1 cellular context compared by ENCODE assay signal in genomic region chr20:31595654-31596411, GRCh38.
TF ChIP-seq lines count a peak whose summit lies in the region.

No MANE protein-coding gene starts in this region.

TF ChIP-seq in HepG2, 621 proteins besides CTCF, POLR2A, EP300 and RAD21 (continued from another document and continues in another):
- TF ChIP-seq MLX (CRISPR knock-in tag; IDR thresholded peaks at IDR 0.05) (peak; percentile 73), CC2D1A (CRISPR knock-in tag; IDR thresholded peaks at IDR 0.05) (0 out of 2 replicates have a peak, but pooled peaks have one; percentile 12), SOX5 (CRISPR knock-in tag; IDR thresholded peaks at IDR 0.05; ENCODE audit: borderline replicate concordance) (peak; percentile 53), ZNF740 (CRISPR knock-in tag; IDR thresholded peaks at IDR 0.05) (peak; percentile 98), HMG20A (CRISPR knock-in tag; IDR thresholded peaks at IDR 0.05; ENCODE audit: borderline replicate concordance) (0 out of 2 replicates have a peak, but pooled peaks have one; percentile 31), MXD4 (CRISPR knock-in tag; IDR thresholded peaks at IDR 0.05) (peak; percentile 56; the same call in 1 of the 2 replicates), FOXC1 (CRISPR knock-in tag; IDR thresholded peaks at IDR 0.05; ENCODE audit: borderline replicate concordance) (peak; percentile 19; the same call in 1 of the 2 replicates), ZNF770 (CRISPR knock-in tag; IDR thresholded peaks at IDR 0.05) (peak; percentile 12; the same call in 1 of the 2 replicates), ZNF430 (CRISPR knock-in tag; IDR thresholded peaks at IDR 0.05) (peak; percentile 68; the same call in 1 of the 2 replicates), HNF4G (IDR thresholded peaks at IDR 0.05; ENCODE audit: borderline replicate concordance, low read depth, low read length) (peak; percentile 84), HNF4G (CRISPR knock-in tag; IDR thresholded peaks at IDR 0.05; ENCODE audit: borderline replicate concordance, low read depth) (peak; percentile 86; the same call in 1 of the 2 replicates), ZNF646 (CRISPR knock-in tag; IDR thresholded peaks at IDR 0.05) (0 out of 2 replicates have a peak, but pooled peaks have one; percentile 46), XRCC5 (optimal IDR thresholded peaks at IDR 0.05; ENCODE audit: low read length) (peak; percentile 85), TCF7 (IDR thresholded peaks at IDR 0.05; ENCODE audit: low read depth) (peak; percentile 12; the same call in 1 of the 2 replicates), ZNF75D (CRISPR knock-in tag; IDR thresholded peaks at IDR 0.05; ENCODE audit: borderline replicate concordance) (0 out of 2 replicates have a peak, but pooled peaks have one; percentile 13), TBP (CRISPR knock-in tag; IDR thresholded peaks at IDR 0.05) (0 out of 2 replicates have a peak, but pooled peaks have one; percentile 33), HDAC2 (CRISPR knock-in tag; IDR thresholded peaks at IDR 0.05) (peak; percentile 62; the same call in 1 of the 2 replicates), ZNF512 (CRISPR knock-in tag; IDR thresholded peaks at IDR 0.05) (peak; percentile 75; the same call in 1 of the 2 replicates), MEIS1 (CRISPR knock-in tag; IDR thresholded peaks at IDR 0.05; ENCODE audit: borderline replicate concordance) (0 out of 2 replicates have a peak, but pooled peaks have one; percentile 25), LCORL (IDR thresholded peaks at IDR 0.05) (no peak), LCORL (CRISPR knock-in tag; IDR thresholded peaks at IDR 0.05) (peak; percentile 52; the same call in 1 of the 2 replicates), ZNF546 (CRISPR knock-in tag; conservative IDR thresholded peaks at IDR 0.05) (no peak), ZNF550 (CRISPR knock-in tag; IDR thresholded peaks at IDR 0.05; ENCODE audit: borderline replicate concordance) (0 out of 2 replicates have a peak, but pooled peaks have one; percentile 66), RFX3 (CRISPR knock-in tag; IDR thresholded peaks at IDR 0.05) (no peak), ZNF7 (CRISPR knock-in tag; IDR thresholded peaks at IDR 0.05) (no peak), MAX (IDR thresholded peaks at IDR 0.05) (peak; percentile 73), ZNF768 (CRISPR knock-in tag; IDR thresholded peaks at IDR 0.05) (peak; percentile 99), ZNF12 (CRISPR knock-in tag; IDR thresholded peaks at IDR 0.05) (0 out of 2 replicates have a peak, but pooled peaks have one; percentile 6), ZNF784 (CRISPR knock-in tag; IDR thresholded peaks at IDR 0.05; ENCODE audit: borderline replicate concordance) (peak; percentile 23; the same call in 1 of the 2 replicates), MAF1 (CRISPR knock-in tag; IDR thresholded peaks at IDR 0.05; ENCODE audit: borderline replicate concordance) (0 out of 2 replicates have a peak, but pooled peaks have one; percentile 14), RBM39 (IDR thresholded peaks at IDR 0.05; ENCODE audit: low read depth, low read length, poor library complexity, severe bottlenecking) (peak; percentile 38), SPEN (CRISPR knock-in tag; IDR thresholded peaks at IDR 0.05; ENCODE audit: low read depth) (peak; percentile 14), DNMT3B (CRISPR knock-in tag; conservative IDR thresholded peaks at IDR 0.05) (0 out of 2 replicates have a peak, but pooled peaks have one; percentile 40), ZNF766 (CRISPR knock-in tag; IDR thresholded peaks at IDR 0.05; ENCODE audit: borderline replicate concordance) (0 out of 2 replicates have a peak, but pooled peaks have one; percentile 52), HNRNPL (IDR thresholded peaks at IDR 0.05; ENCODE audit: low read depth, low read length) (peak; percentile 96)
- TF ChIP-seq, protein P1, sequence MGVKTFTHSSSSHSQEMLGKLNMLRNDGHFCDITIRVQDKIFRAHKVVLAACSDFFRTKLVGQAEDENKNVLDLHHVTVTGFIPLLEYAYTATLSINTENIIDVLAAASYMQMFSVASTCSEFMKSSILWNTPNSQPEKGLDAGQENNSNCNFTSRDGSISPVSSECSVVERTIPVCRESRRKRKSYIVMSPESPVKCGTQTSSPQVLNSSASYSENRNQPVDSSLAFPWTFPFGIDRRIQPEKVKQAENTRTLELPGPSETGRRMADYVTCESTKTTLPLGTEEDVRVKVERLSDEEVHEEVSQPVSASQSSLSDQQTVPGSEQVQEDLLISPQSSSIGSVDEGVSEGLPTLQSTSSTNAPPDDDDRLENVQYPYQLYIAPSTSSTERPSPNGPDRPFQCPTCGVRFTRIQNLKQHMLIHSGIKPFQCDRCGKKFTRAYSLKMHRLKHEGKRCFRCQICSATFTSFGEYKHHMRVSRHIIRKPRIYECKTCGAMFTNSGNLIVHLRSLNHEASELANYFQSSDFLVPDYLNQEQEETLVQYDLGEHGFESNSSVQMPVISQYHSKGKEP (CRISPR knock-in tag; IDR thresholded peaks at IDR 0.05) = no peak
- TF ChIP-seq, protein P2, sequence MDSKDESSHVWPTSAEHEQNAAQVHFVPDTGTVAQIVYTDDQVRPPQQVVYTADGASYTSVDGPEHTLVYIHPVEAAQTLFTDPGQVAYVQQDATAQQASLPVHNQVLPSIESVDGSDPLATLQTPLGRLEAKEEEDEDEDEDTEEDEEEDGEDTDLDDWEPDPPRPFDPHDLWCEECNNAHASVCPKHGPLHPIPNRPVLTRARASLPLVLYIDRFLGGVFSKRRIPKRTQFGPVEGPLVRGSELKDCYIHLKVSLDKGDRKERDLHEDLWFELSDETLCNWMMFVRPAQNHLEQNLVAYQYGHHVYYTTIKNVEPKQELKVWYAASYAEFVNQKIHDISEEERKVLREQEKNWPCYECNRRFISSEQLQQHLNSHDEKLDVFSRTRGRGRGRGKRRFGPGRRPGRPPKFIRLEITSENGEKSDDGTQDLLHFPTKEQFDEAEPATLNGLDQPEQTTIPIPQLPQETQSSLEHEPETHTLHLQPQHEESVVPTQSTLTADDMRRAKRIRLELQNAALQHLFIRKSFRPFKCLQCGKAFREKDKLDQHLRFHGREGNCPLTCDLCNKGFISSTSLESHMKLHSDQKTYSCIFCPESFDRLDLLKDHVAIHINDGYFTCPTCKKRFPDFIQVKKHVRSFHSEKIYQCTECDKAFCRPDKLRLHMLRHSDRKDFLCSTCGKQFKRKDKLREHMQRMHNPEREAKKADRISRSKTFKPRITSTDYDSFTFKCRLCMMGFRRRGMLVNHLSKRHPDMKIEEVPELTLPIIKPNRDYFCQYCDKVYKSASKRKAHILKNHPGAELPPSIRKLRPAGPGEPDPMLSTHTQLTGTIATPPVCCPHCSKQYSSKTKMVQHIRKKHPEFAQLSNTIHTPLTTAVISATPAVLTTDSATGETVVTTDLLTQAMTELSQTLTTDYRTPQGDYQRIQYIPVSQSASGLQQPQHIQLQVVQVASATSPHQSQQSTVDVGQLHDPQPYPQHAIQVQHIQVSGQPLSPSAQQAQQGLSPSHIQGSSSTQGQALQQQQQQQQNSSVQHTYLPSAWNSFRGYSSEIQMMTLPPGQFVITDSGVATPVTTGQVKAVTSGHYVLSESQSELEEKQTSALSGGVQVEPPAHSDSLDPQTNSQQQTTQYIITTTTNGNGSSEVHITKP (CRISPR knock-in tag; IDR thresholded peaks at IDR 0.05; ENCODE audit: low read depth) = peak; percentile 93
- TF ChIP-seq, protein P3, sequence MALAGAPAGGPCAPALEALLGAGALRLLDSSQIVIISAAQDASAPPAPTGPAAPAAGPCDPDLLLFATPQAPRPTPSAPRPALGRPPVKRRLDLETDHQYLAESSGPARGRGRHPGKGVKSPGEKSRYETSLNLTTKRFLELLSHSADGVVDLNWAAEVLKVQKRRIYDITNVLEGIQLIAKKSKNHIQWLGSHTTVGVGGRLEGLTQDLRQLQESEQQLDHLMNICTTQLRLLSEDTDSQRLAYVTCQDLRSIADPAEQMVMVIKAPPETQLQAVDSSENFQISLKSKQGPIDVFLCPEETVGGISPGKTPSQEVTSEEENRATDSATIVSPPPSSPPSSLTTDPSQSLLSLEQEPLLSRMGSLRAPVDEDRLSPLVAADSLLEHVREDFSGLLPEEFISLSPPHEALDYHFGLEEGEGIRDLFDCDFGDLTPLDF (CRISPR knock-in tag; IDR thresholded peaks at IDR 0.05) = no peak
